ENCODE assay signal across 14 cellular contexts in the genomic region with DNA sequence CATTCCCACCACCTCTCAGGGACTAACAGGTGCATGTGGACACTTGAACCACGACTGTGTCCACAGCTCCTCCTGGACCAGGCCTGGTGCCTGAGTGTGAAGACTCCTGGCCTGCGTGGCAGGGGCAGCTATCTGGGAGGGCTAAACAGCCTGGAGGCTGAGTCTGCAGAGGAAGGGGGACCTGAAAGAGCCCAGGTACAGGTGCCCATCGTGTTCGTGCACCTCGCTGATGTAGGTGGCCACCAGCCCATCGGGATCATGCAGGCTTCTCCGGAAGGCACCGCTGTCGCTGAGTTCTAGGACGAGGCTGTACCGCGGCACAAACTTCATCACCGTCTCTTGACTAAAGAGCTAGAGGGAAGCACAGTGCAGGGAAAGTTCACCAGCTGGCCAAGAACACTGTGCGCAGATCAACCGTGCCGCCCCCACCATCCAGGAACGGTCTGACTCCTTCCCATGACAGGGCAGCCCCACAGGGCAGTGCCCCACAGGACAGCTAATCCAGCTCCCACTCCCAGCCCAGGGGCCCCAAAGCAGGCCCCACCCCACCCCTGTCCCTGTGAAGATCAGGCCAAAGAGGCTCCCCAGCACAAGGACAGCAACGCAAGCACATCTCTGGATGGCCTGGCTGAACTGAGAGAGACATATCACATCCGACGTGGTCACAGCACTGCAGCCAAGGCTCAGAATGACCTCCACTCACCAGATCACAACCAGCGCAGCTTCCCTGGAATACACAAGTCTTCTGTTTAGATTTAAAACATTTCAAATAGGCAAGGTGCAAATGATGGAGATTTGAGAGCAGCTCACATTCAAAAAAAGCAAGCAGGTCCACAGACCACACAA. TPM values are rescaled to one million over a fixed set of nuclear protein-coding genes. Genes with fewer than 3 reads are reported as not detected.
DNase-seq lines count a peak whose midpoint lies in the region; ATAC-seq and TF ChIP-seq lines count a peak whose summit lies in the region.
"Had no signal": no experiment of that assay in that cellular context is flagged by ENCODE, and none has a peak within 500 bp of the region (broad histone marks: within the 10 kb centered on the region; RNA-seq: fewer than 3 reads in every experiment).

No MANE protein-coding gene starts in this region.

- DNase-seq in DMS 273 (lab: John Stamatoyannopoulos, UW; ENCODE audit: unreplicated experiment) (peak; percentile 32), DMS 273 treated with DMSO at 0.1 percent for 48 hours (lab: John Stamatoyannopoulos, UW) (no peak), T-helper 17 cell (no peak), cerebellar cortex (ENCODE audit: low spot score) (peak; percentile 41), osteocyte (ENCODE audit: extremely low spot score, unreplicated experiment) (peak; percentile 77), NCI-H2171 (lab: John Stamatoyannopoulos, UW) (no peak)
- DNase-seq: activated CD4-positive, CD25-positive, alpha-beta regulatory T cell treated with anti-CD3 and anti-CD28 coated beads, Interleukin-2, amount 50 U/mL, for 72 hours; effector memory CD4-positive, alpha-beta T cell; NCI-H1417; PC-3; stimulated activated CD4-positive, alpha-beta T cell treated with anti-CD3 and anti-CD28 coated beads, Interleukin-4, amount 100 ng/mL, for 24 hours had no signal

- peak overlapping the region; percentile 88 for H3K27ac Mint-ChIP-seq in T-helper 17 cell
- H3K27ac Mint-ChIP-seq in osteocyte (ENCODE audit: unreplicated experiment): no peak overlapping the region

- no peak for ATAC-seq in T-helper 17 cell
- no peak for ATAC-seq in HG03039 (IDR thresholded peaks at IDR 0.05; ENCODE audit: unreplicated experiment)
- no peak for ATAC-seq in HG02759 (IDR thresholded peaks at IDR 0.05; ENCODE audit: unreplicated experiment)
- ATAC-seq: PC-3 had no signal

- H3K9me3 Mint-ChIP-seq in osteocyte (ENCODE audit: unreplicated experiment): no peaks in the 10 kb centered on the region

- H3K4me1 Mint-ChIP-seq in T-helper 17 cell (peaks cover 9% of the 10 kb centered on the region), osteocyte (ENCODE audit: unreplicated experiment) (no peaks in the 10 kb centered on the region)

- H3K4me3 Mint-ChIP-seq in T-helper 17 cell (peak overlapping the region; percentile 15), osteocyte (ENCODE audit: unreplicated experiment) (no peak overlapping the region)

- no peak for TF ChIP-seq CTCF in osteocyte (IDR thresholded peaks at IDR 0.05)

- no peaks in the 10 kb centered on the region for H3K9me3 ChIP-seq in T-helper 17 cell (ENCODE audit: control insufficient read depth, low read length, poor library complexity, severe bottlenecking)
- H3K9me3 ChIP-seq: thoracic aorta had no signal

- H3K36me3 Mint-ChIP-seq in T-helper 17 cell (ENCODE audit: low read depth) (peaks cover 12% of the 10 kb centered on the region), osteocyte (ENCODE audit: unreplicated experiment) (peaks cover 41% of the 10 kb centered on the region)

- no peaks in the 10 kb centered on the region for H3K27me3 Mint-ChIP-seq in T-helper 17 cell
- no peaks in the 10 kb centered on the region for H3K27me3 Mint-ChIP-seq in osteocyte (ENCODE audit: unreplicated experiment)

RNA-seq across cellular contexts. Expression of a gene that starts 14.8 kb away (rescaled TPM):
- total RNA-seq in T-helper 17 cell (10 to 100 TPM; 10.7 to 22.8 TPM), osteocyte (not detected in 2 replicates)
- total RNA-seq: PC-3 had no signal

RNA-seq across cellular contexts. Expression of a gene that starts 28.7 kb away (rescaled TPM):
- total RNA-seq in T-helper 17 cell (10 to 100 TPM; 24.6 to 26.2 TPM), osteocyte (76.3 and 80.0 TPM in 2 replicates)

Comparison
In these comparisons a context has a peak if more than half of its experiments do, and no peak if none do; other contexts are left out.
1. DNase-seq: peak in DMS 273 (single experiment), cerebellar cortex (single experiment) and osteocyte (single experiment); none in DMS 273 treated with DMSO at 0.1 percent for 48 hours (single experiment), T-helper 17 cell (0 of 3) and NCI-H2171 (single experiment).
2. RNA of a gene that starts 14.8 kb away (total RNA-seq): 10.7 to 22.8 TPM in T-helper 17 cell; not detected in osteocyte; every median in the first group is over 10 times any median in the second.